1 cellular context compared by ENCODE assay signal in the genomic region with DNA sequence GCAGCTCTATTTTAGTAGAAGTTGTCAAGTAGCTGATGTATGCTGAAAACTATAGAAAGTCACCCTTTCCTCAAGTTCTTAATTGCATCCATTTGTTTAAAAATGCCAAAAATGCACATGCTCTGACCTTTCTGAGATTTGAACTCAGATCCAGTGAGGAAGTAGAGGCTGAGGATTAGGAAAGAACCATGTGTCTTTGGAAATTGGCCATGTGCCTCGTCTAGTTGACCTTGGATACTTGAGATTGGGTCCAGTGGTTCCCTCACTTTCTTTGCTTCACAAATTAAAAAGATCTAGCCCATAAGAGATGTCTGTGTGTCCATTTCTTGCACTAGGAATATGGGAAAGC.
TF ChIP-seq lines count a peak whose summit lies in the region.

No MANE protein-coding gene starts in this region.

TF ChIP-seq in WTC11, 78 proteins besides CTCF, POLR2A, EP300 and RAD21 (continued from another document):
- TF ChIP-seq STAT6 (CRISPR knock-in tag; conservative IDR thresholded peaks at IDR 0.05; ENCODE audit: low read depth): no peak
- no peak for TF ChIP-seq ZNF317 (CRISPR knock-in tag; IDR thresholded peaks at IDR 0.05; ENCODE audit: borderline replicate concordance, low read depth)
- TF ChIP-seq NFYB (CRISPR knock-in tag; conservative IDR thresholded peaks at IDR 0.05; ENCODE audit: low read depth): no peak
- no peak for TF ChIP-seq AR (CRISPR knock-in tag; IDR thresholded peaks at IDR 0.05)
